8 cellular contexts compared by ENCODE assay signal in the genomic region with DNA sequence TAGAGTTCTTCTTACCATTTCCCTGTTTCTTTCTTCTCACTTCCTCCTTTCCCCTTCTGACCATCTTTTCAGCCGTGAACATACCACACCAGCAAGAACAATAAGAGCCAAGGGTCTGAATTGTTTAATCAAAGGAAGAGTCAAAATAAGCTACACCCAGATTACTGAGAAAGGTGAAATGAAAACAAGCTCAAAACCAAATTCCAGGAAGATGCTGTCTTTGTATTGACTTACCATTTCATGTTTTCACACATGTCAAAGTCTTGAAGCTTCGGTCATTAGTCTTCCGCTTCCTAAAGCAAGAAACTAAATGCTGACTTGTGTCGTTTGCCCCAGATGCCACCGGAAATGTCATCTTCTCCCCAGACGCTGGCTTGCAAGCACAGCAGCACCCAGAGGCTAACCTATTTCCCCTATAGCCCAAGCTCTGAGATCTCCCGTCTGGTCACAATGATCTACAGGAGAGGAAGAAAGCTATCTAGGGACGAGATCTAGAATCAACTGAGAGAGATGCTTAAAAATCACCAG.
DNase-seq lines count a peak whose midpoint lies in the region; ATAC-seq lines count a peak whose summit lies in the region.

No MANE protein-coding gene starts in this region.

- H3K27ac ChIP-seq in adipose tissue (ENCODE audit: low read depth, low read length), result peak overlapping the region; percentile 38

- peak; percentile 44 for DNase-seq in SKM-1 (lab: John Stamatoyannopoulos, UW; ENCODE audit: unreplicated experiment)
- DNase-seq in stimulated activated CD4-positive, alpha-beta T cell treated with anti-CD3 and anti-CD28 coated beads, Interleukin-15, amount 100 ng/mL, for 48 hours (ENCODE audit: low read depth in 2 of 2), result peak; percentile 55
- no peak for DNase-seq in NCI-H2029 (lab: John Stamatoyannopoulos, UW)
- no peak for DNase-seq in NCI-H774 (lab: John Stamatoyannopoulos, UW)
- no peak for DNase-seq in DMS79 treated with DMSO at 0.1 percent for 48 hours (lab: John Stamatoyannopoulos, UW)

- peak; percentile 78 for ATAC-seq in GM18867 (IDR thresholded peaks at IDR 0.05; ENCODE audit: unreplicated experiment)
- ATAC-seq in HG02943 (IDR thresholded peaks at IDR 0.05; ENCODE audit: low read depth, unreplicated experiment), result peak; percentile 82

- 53 to 84% (median 58%) methylated on average over 8 of the region's 8 CpGs for WGBS in adipose tissue, 3 donors

Comparison
In these comparisons a context has a peak if more than half of its experiments do, and no peak if none do; other contexts are left out.
1. DNase-seq: peak in SKM-1 (single experiment) and stimulated activated CD4-positive, alpha-beta T cell treated with anti-CD3 and anti-CD28 coated beads, Interleukin-15, amount 100 ng/mL, for 48 hours (2 of 2); none in NCI-H2029 (single experiment), NCI-H774 (single experiment) and DMS79 treated with DMSO at 0.1 percent for 48 hours (single experiment).